In genomic region chr1:10299174-10299573, GRCh38 we compare ENCODE assay signal across 1 cellular context.
TF ChIP-seq lines count a peak whose summit lies in the region.

No MANE protein-coding gene starts in this region.

TF ChIP-seq in SK-N-SH, 30 proteins besides CTCF, POLR2A, EP300 and RAD21 (continued from another document):
- TF ChIP-seq GATA2 (CRISPR knock-in tag; IDR thresholded peaks at IDR 0.05) (no peak), CHD2 (IDR thresholded peaks at IDR 0.05; ENCODE audit: low read length, partially characterized antibody) (no peak), PBX3 (IDR thresholded peaks at IDR 0.05) (no peak), GABPA (IDR thresholded peaks at IDR 0.05; ENCODE audit: low read depth) (no peak)
